In genomic region chr14:59317782-59318505, GRCh38 we compare ENCODE assay signal across 19 cellular contexts.
A peak's percentile ranks its signal among the peaks of the same experiment; 100 is the strongest.
DNase-seq lines count a peak whose midpoint lies in the region; ATAC-seq and TF ChIP-seq lines count a peak whose summit lies in the region.
"Had no signal": no experiment of that assay in that cellular context is flagged by ENCODE, and none has a peak within 500 bp of the region (broad histone marks: within the 10 kb centered on the region; RNA-seq: fewer than 3 reads in every experiment).

No MANE protein-coding gene starts in this region.

- ATAC-seq in lung (ENCODE audit: insufficient read depth, low FRiP score) = no peak

- peak overlapping the region; percentile 55 to 57 for H3K27ac ChIP-seq in ascending aorta
- H3K27ac ChIP-seq in lung (ENCODE audit: low read depth in 1 of 2, low read length in 1 of 2) = peak overlapping the region; percentile 36 to 64
- peak overlapping the region; percentile 20 to 55 (median 31) for H3K27ac ChIP-seq in stomach
- H3K27ac ChIP-seq: BLaER1 treated with 17β-estradiol and CSF1 and Interleukin-3, amounts not matched to agents 10 nM and 100 nM; epithelial cell of prostate; WERI-Rb-1 had no signal

- DNase-seq in DMS79 treated with DMSO at 0.1 percent for 48 hours (lab: John Stamatoyannopoulos, UW) (peak; percentile 90), ascending aorta (ENCODE audit: low spot score in 2 of 2) (no peak), lung (ENCODE audit: low spot score) (no peak), stomach (no peak), SKM-1 (lab: John Stamatoyannopoulos, UW; ENCODE audit: unreplicated experiment) (no peak), NCI-H2227 treated with DMSO at 0.1 percent for 48 hours (lab: John Stamatoyannopoulos, UW) (no peak), GM20000 (ENCODE audit: low spot score) (no peak), NOMO-1 treated with DMSO at 0.1 percent for 48 hours (lab: John Stamatoyannopoulos, UW; ENCODE audit: unreplicated experiment) (no peak)
- DNase-seq: activated CD4-positive, alpha-beta T cell treated with anti-CD3 and anti-CD28 coated beads, Interleukin-2, amount 10 ng/mL, durations not matched to agents 24 days and 14 days; Caco-2; H9; immature natural killer cell; Karpas-422; NCI-H1694; NCI-H69; WERI-Rb-1 had no signal

- TF ChIP-seq POLR2A in stomach (IDR thresholded peaks at IDR 0.05) = no peak

- no peak for TF ChIP-seq CTCF in ascending aorta (IDR thresholded peaks at IDR 0.05)
- TF ChIP-seq CTCF in lung (IDR thresholded peaks at IDR 0.05; ENCODE audit: control extremely low read depth, extremely low read depth) = no peak
- no peak for TF ChIP-seq CTCF in stomach (IDR thresholded peaks at IDR 0.05)
- TF ChIP-seq CTCF in GM20000 (IDR thresholded peaks at IDR 0.05; ENCODE audit: extremely low read depth, missing control alignments) = no peak

- WGBS in lung, 2 donors = 86 to 90% methylated on average over 6 of the region's 6 CpGs
- 75 to 88% (median 78%) methylated on average over 6 of the region's 6 CpGs for WGBS in stomach, 5 donors

- peaks cover 11 to 72% of the 10 kb centered on the region in 2 donors for H3K4me1 ChIP-seq in ascending aorta
- peaks cover 4 to 45% of the 10 kb centered on the region in 2 donors for H3K4me1 ChIP-seq in lung (ENCODE audit: control insufficient read depth in 2 of 2, insufficient read depth in 2 of 2, low read length in 2 of 2)
- peaks cover 6 to 73% (median 38%) of the 10 kb centered on the region in 4 donors for H3K4me1 ChIP-seq in stomach

- TF ChIP-seq EP300 in stomach (IDR thresholded peaks at IDR 0.05) = no peak

- intact Hi-C loops in ascending aorta (cut with DNase I) = loop anchor here (5.0 kb wide), 1 partner anchor 104 kb away; no protein-coding TSS in a partner anchor
- intact Hi-C loops in stomach (cut with DNase I; ENCODE audit: low total_unique reads) = no loop called here

- H3K27me3 ChIP-seq in ascending aorta (no peaks in the 10 kb centered on the region), lung (ENCODE audit: control insufficient read depth, insufficient read depth) (no peaks in the 10 kb centered on the region), stomach (no peaks in the 10 kb centered on the region)

- H3K4me3 ChIP-seq in ascending aorta = no peak overlapping the region
- H3K4me3 ChIP-seq in lung = no peak overlapping the region
- H3K4me3 ChIP-seq in stomach = no peak overlapping the region
- H3K4me3 ChIP-seq: BLaER1 treated with 17β-estradiol and CSF1 and Interleukin-3, amounts not matched to agents 10 nM and 100 nM; prostate gland had no signal

- H3K9me3 ChIP-seq in ascending aorta (no peaks in the 10 kb centered on the region), lung (ENCODE audit: control insufficient read depth in 2 of 2, insufficient read depth in 1 of 2, low read length in 1 of 2) (no peaks in the 10 kb centered on the region), stomach (no peaks in the 10 kb centered on the region)
- H3K9me3 ChIP-seq: BLaER1 treated with 17β-estradiol and CSF1 and Interleukin-3, amounts not matched to agents 10 nM and 100 nM; Caco-2; prostate gland had no signal

- peaks cover 0 to 2% of the 10 kb centered on the region in 2 donors for H3K36me3 ChIP-seq in ascending aorta
- H3K36me3 ChIP-seq in lung (ENCODE audit: control insufficient read depth in 2 of 2, insufficient read depth in 2 of 2, low read length in 2 of 2) = peaks cover 0 to 2% of the 10 kb centered on the region in 2 donors
- peaks cover 0 to 4% (median 3%) of the 10 kb centered on the region in 4 donors for H3K36me3 ChIP-seq in stomach
- H3K36me3 ChIP-seq: prostate gland had no signal
